9 cellular contexts compared by ENCODE assay signal in genomic region chr2:230658877-230659652, GRCh38. TPM values are rescaled to one million over a fixed set of nuclear protein-coding genes. Genes with fewer than 3 reads are reported as not detected.
DNase-seq lines count a peak whose midpoint lies in the region; ATAC-seq and TF ChIP-seq lines count a peak whose summit lies in the region.
"Had no signal": no experiment of that assay in that cellular context is flagged by ENCODE, and none has a peak within 500 bp of the region (broad histone marks: within the 10 kb centered on the region; RNA-seq: fewer than 3 reads in every experiment).

No MANE protein-coding gene starts in this region.

- no peak overlapping the region for H2AK5ac ChIP-seq in IMR-90 (ENCODE audit: low read depth, low read length)

- POLR2A ChIA-PET in IMR-90 (lab: Charles Lee; ENCODE audit: unreplicated experiment) = no interaction called here

- no peak for TF ChIP-seq POLR2A in IMR-90 (IDR thresholded peaks at IDR 0.05; ENCODE audit: low read depth, low read length)
- TF ChIP-seq POLR2A in right lobe of liver (IDR thresholded peaks at IDR 0.05) = no peak

- H3K4me1 Mint-ChIP-seq in activated naive CD8-positive, alpha-beta T cell (ENCODE audit: low read depth) = peaks cover 91% of the 10 kb centered on the region

- no peak overlapping the region for H3K4ac ChIP-seq in IMR-90 (ENCODE audit: low read depth, low read length)

- H3K27me3 Mint-ChIP-seq in activated naive CD8-positive, alpha-beta T cell = no peaks in the 10 kb centered on the region

- no peak overlapping the region for H2BK20ac ChIP-seq in IMR-90 (ENCODE audit: low read depth, low read length)

- H4K8ac ChIP-seq in IMR-90 (ENCODE audit: low read depth in 2 of 2, low read length in 2 of 2) = no peak overlapping the region

- H4K5ac ChIP-seq in IMR-90 (ENCODE audit: low read depth, low read length) = no peak overlapping the region

- peak overlapping the region; percentile 99 for H3K27ac Mint-ChIP-seq in activated naive CD8-positive, alpha-beta T cell

- no peaks in the 10 kb centered on the region for H4K20me1 ChIP-seq in BLaER1 treated with 17β-estradiol and CSF1 and Interleukin-3, amounts not matched to agents 10 nM and 100 nM
- no peaks in the 10 kb centered on the region for H4K20me1 ChIP-seq in IMR-90 (ENCODE audit: insufficient read depth, low read length)

- DNase-seq in IMR-90 (no peak), right lobe of liver (no peak), NCI-H1930 (lab: John Stamatoyannopoulos, UW) (no peak), cerebellar nuclear complex (lab: John Stamatoyannopoulos, UW) (no peak)
- peak; percentile 82 for DNase-seq in stimulated activated CD8-positive, alpha-beta memory T cell treated with anti-CD3 and anti-CD28 coated beads, Interleukin-4, amount 100 ng/mL, for 48 hours

- no peak overlapping the region for H3K56ac ChIP-seq in IMR-90 (ENCODE audit: extremely low read depth, insufficient read depth, low read length)

- no peak overlapping the region for H2BK120ac ChIP-seq in IMR-90 (ENCODE audit: low read depth, low read length)

- H3K27ac ChIP-seq in BLaER1 treated with 17β-estradiol and CSF1 and Interleukin-3, amounts not matched to agents 10 nM and 100 nM = peak overlapping the region; percentile 77 to 93 (median 86)
- H3K27ac ChIP-seq in IMR-90 (ENCODE audit: insufficient read depth, low read length) (no peak overlapping the region), right lobe of liver (no peak overlapping the region)
- H3K27ac ChIP-seq: C4-2B had no signal

- no peak overlapping the region for H2BK5ac ChIP-seq in IMR-90 (ENCODE audit: low read depth, low read length, poor library complexity, severe bottlenecking)

- in situ Hi-C loops in IMR-90 (cut with MboI; ENCODE audit: low sequenced_read_pairs) = no loop called here

- WGBS in IMR-90 (ENCODE audit: extremely low coverage in 2 of 2, insufficient read length in 1 of 2), 2 experiments = 78% methylated on average over 4 of the region's 11 CpGs; no CpG with 5 or more reads in 1 of the 2 experiments
- WGBS in right lobe of liver (ENCODE audit: insufficient coverage, low coverage, low lambda C conversion rate, missing lambda C conversion rate) = 45% methylated on average over 5 of the region's 11 CpGs

- H3K4me3 Mint-ChIP-seq in activated naive CD8-positive, alpha-beta T cell = peak overlapping the region; percentile 87

- H3K9ac ChIP-seq in BLaER1 treated with 17β-estradiol and CSF1 and Interleukin-3, amounts not matched to agents 10 nM and 100 nM = peak overlapping the region; percentile 44 to 81 (median 71); a peak in 19 of 22 replicates
- no peak overlapping the region for H3K9ac ChIP-seq in IMR-90 (ENCODE audit: low read depth, low read length)

- H4K91ac ChIP-seq in IMR-90 (ENCODE audit: insufficient read depth, low read depth, low read length) = no peak overlapping the region

- H3K36me3 ChIP-seq in BLaER1 treated with 17β-estradiol and CSF1 and Interleukin-3, amounts not matched to agents 10 nM and 100 nM = no peaks in the 10 kb centered on the region
- H3K36me3 ChIP-seq in IMR-90 (ENCODE audit: control insufficient read depth, insufficient read depth, low read length) (no peaks in the 10 kb centered on the region), right lobe of liver (no peaks in the 10 kb centered on the region)

- no peak overlapping the region for H3K23ac ChIP-seq in IMR-90 (ENCODE audit: low read depth, low read length)

- intact Hi-C loops in IMR-90 (cut with micrococcal nuclease) (no loop called here), right lobe of liver (cut with DNase I) (no loop called here)

- no peaks in the 10 kb centered on the region for H3K27me3 ChIP-seq in BLaER1 treated with 17β-estradiol and CSF1 and Interleukin-3, amounts not matched to agents 10 nM and 100 nM
- no peaks in the 10 kb centered on the region for H3K27me3 ChIP-seq in IMR-90 (ENCODE audit: control insufficient read depth, insufficient read depth, low read length)
- H3K27me3 ChIP-seq in right lobe of liver = no peaks in the 10 kb centered on the region

- H2AK9ac ChIP-seq in IMR-90 (replicated peaks; ENCODE audit: low read depth, low read length, poor library complexity) = peak overlapping the region; percentile 52

- H3K36me3 Mint-ChIP-seq in activated naive CD8-positive, alpha-beta T cell = no peaks in the 10 kb centered on the region

- 0 out of 2 replicates have a peak, but pooled peaks cover 2% of the 10 kb centered on the region for H3K9me1 ChIP-seq in IMR-90 (ENCODE audit: insufficient read depth, low read length)

- no peaks in the 10 kb centered on the region for H3K9me3 Mint-ChIP-seq in activated naive CD8-positive, alpha-beta T cell (ENCODE audit: low read depth)

- H3K9me3 ChIP-seq in BLaER1 treated with 17β-estradiol and CSF1 and Interleukin-3, amounts not matched to agents 10 nM and 100 nM (replicated peaks in 1 of 11) = peaks cover 0 to under 1% (median 0%) of the 10 kb centered on the region in 11 experiments; a peak in 1 of 22 replicates
- H3K9me3 ChIP-seq in IMR-90 (ENCODE audit: control insufficient read depth, insufficient read depth, low read length) (no peaks in the 10 kb centered on the region), right lobe of liver (no peaks in the 10 kb centered on the region)

- no peak overlapping the region for H3K14ac ChIP-seq in IMR-90 (replicated peaks; ENCODE audit: low read depth, low read length)

- no peak for TF ChIP-seq RAD21 in IMR-90 (IDR thresholded peaks at IDR 0.05; ENCODE audit: low read length)

- no peak overlapping the region for H3K18ac ChIP-seq in IMR-90 (ENCODE audit: low read depth, low read length)

- H2AFZ ChIP-seq in IMR-90 (replicated peaks; ENCODE audit: low read length, poor library complexity) = no peak overlapping the region

- peaks cover 74 to 85% (median 78%) of the 10 kb centered on the region in 10 experiments for H3K4me1 ChIP-seq in BLaER1 treated with 17β-estradiol and CSF1 and Interleukin-3, amounts not matched to agents 10 nM and 100 nM
- H3K4me1 ChIP-seq in IMR-90 (ENCODE audit: control insufficient read depth, insufficient read depth, low read length) = peaks cover 1% of the 10 kb centered on the region; the same call in 1 of the 2 replicates
- H3K4me1 ChIP-seq in right lobe of liver = no peaks in the 10 kb centered on the region

- CTCF ChIA-PET in IMR-90 (lab: Yijun Ruan, JAX) = no interaction called here

- no peak for TF ChIP-seq CTCF in IMR-90 (conservative IDR thresholded peaks at IDR 0.05; ENCODE audit: low read depth, low read length)
- TF ChIP-seq CTCF in right lobe of liver (IDR thresholded peaks at IDR 0.05) = no peak

- no peak overlapping the region for H2BK15ac ChIP-seq in IMR-90 (ENCODE audit: low read depth, low read length)

- BruUV-seq in IMR-90 (replicated peaks; lab: Mats Ljungman, UMichigan) = no TSS peak

- H3K4me3 ChIP-seq in BLaER1 treated with 17β-estradiol and CSF1 and Interleukin-3, amounts not matched to agents 10 nM and 100 nM = peak overlapping the region in 4 of 10 experiments; percentile 1 to 18 (median 1); a peak in 1 of 20 replicates
- H3K4me3 ChIP-seq in IMR-90 (ENCODE audit: insufficient read depth, low read depth, low read length) = no peak overlapping the region
- no peak overlapping the region for H3K4me3 ChIP-seq in right lobe of liver

- H3K4me2 ChIP-seq in BLaER1 treated with 17β-estradiol and CSF1 and Interleukin-3, amounts not matched to agents 10 nM and 100 nM = peak overlapping the region; percentile 85 to 99 (median 95)
- H3K4me2 ChIP-seq in IMR-90 (ENCODE audit: low read depth, low read length) = no peak overlapping the region

- dilution Hi-C loops in IMR-90 (cut with HindIII; ENCODE audit: low sequenced_read_pairs, unreplicated experiment) = no loop called here

- ATAC-seq in GM21360 (IDR thresholded peaks at IDR 0.05; ENCODE audit: unreplicated experiment) = peak; percentile 56
- ATAC-seq in IMR-90 (ENCODE audit: low read depth) = no peak
- ATAC-seq in right lobe of liver = no peak

- H3K79me1 ChIP-seq in IMR-90 (ENCODE audit: low read depth in 1 of 2, low read length in 2 of 2) = no peaks in the 10 kb centered on the region

TF ChIP-seq in IMR-90, 13 proteins besides CTCF, POLR2A, EP300 and RAD21:
- TF ChIP-seq MXI1 (IDR thresholded peaks at IDR 0.05; ENCODE audit: borderline replicate concordance, low read depth, low read length) = no peak
- TF ChIP-seq CHD1 (IDR thresholded peaks at IDR 0.05; ENCODE audit: low read depth, low read length) = no peak
- TF ChIP-seq BHLHE40 (IDR thresholded peaks at IDR 0.05; ENCODE audit: low read depth, low read length) = no peak
- no peak for TF ChIP-seq RFX5 (IDR thresholded peaks at IDR 0.05; ENCODE audit: low read depth, low read length)
- TF ChIP-seq USF2 (IDR thresholded peaks at IDR 0.05; ENCODE audit: low read depth, low read length) = no peak
- TF ChIP-seq MAZ (IDR thresholded peaks at IDR 0.05; ENCODE audit: borderline replicate concordance, low read depth, low read length) = no peak
- no peak for TF ChIP-seq FOS (IDR thresholded peaks at IDR 0.05; ENCODE audit: low read depth, low read length)
- TF ChIP-seq MAFK (IDR thresholded peaks at IDR 0.05; ENCODE audit: low read depth, low read length) = no peak
- TF ChIP-seq ELK1 (IDR thresholded peaks at IDR 0.05; ENCODE audit: borderline replicate concordance, low read depth, low read length) = no peak
- no peak for TF ChIP-seq SMC3 (IDR thresholded peaks at IDR 0.05; ENCODE audit: low read depth, low read length)

RNA-seq across cellular contexts. Expression of gene CAB39, which starts 53.6 kb away (rescaled TPM):
- 71.7 and 95.3 TPM in 2 replicates for total RNA-seq in IMR-90 (2012; rRNA removed)
- 31.3 and 38.2 TPM in 2 replicates for polyA plus RNA-seq in IMR-90 (2012; rRNA removed)
- 5.8 and 13.0 TPM in 2 replicates for polyA plus RNA-seq in IMR-90 (2012; cell fraction: cytosol; rRNA removed)
- 6.4 and 42.5 TPM in 2 replicates for polyA plus RNA-seq in IMR-90 (2012; cell fraction: nucleus; rRNA removed; ENCODE audit: low replicate concordance)
- 10 to 100 TPM; 25.3 to 32.4 (median 27.8) TPM for total RNA-seq in right lobe of liver

Comparison
In these comparisons a context has a peak if more than half of its experiments do, and no peak if none do; other contexts are left out.
1. H3K27ac ChIP-seq: peak in BLaER1 treated with 17β-estradiol and CSF1 and Interleukin-3, amounts not matched to agents 10 nM and 100 nM (11 of 11); none in IMR-90 (single experiment) and right lobe of liver (0 of 3).